ENCODE assay signal across 8 cellular contexts in genomic region chr13:99980201-99981114, GRCh38. TPM values are rescaled to one million over a fixed set of nuclear protein-coding genes. Genes with fewer than 3 reads are reported as not detected.
DNase-seq lines count a peak whose midpoint lies in the region; ATAC-seq and TF ChIP-seq lines count a peak whose summit lies in the region.

No MANE protein-coding gene starts in this region.

- H3K9me3 Mint-ChIP-seq in Calu3 (ENCODE audit: low read depth, unreplicated experiment): no peaks in the 10 kb centered on the region
- no peaks in the 10 kb centered on the region for H3K9me3 Mint-ChIP-seq in activated CD8-positive, alpha-beta T cell treated with anti-CD3 and anti-CD28 coated beads, Interleukin-2, amount 10 ng/mL, durations not matched to agents 7 days and 5 days (ENCODE audit: insufficient read depth)
- H3K9me3 Mint-ChIP-seq in effector memory CD8-positive, alpha-beta T cell: no peaks in the 10 kb centered on the region

- peak overlapping the region; percentile 60 for H3K4me3 Mint-ChIP-seq in Calu3 (ENCODE audit: low read depth, unreplicated experiment)
- peak overlapping the region; percentile 12 for H3K4me3 Mint-ChIP-seq in activated CD8-positive, alpha-beta T cell treated with anti-CD3 and anti-CD28 coated beads, Interleukin-2, amount 10 ng/mL, durations not matched to agents 7 days and 5 days
- H3K4me3 Mint-ChIP-seq in effector memory CD8-positive, alpha-beta T cell: peak overlapping the region; percentile 62 to 66

- intact Hi-C loops in Calu3 (cut with micrococcal nuclease; ENCODE audit: unreplicated experiment) (no loop called here), mucosa of descending colon (cut with DNase I, micrococcal nuclease) (no loop called here)

- H3K4me1 ChIP-seq in HAP-1 (peaks cover 6% of the 10 kb centered on the region), mucosa of descending colon (ENCODE audit: low read depth) (peaks cover 29% of the 10 kb centered on the region)

- in situ Hi-C loops in HAP-1 (cut with MboI; ENCODE audit: low sequenced_read_pairs): loop anchor here (10.0 kb wide), 1 partner anchor 254 kb away; no protein-coding TSS in a partner anchor

- CTCF ChIA-PET in Calu3 (lab: Charles Lee): no interaction called here
- CTCF ChIA-PET in activated CD8-positive, alpha-beta T cell treated with anti-CD3 and anti-CD28 coated beads, Interleukin-2, amount 10 ng/mL, durations not matched to agents 7 days and 5 days (lab: Charles Lee): no interaction called here

- peak overlapping the region; percentile 42 for H3K27ac ChIP-seq in substantia nigra (ENCODE audit: low read depth, low read length, poor library complexity, severe bottlenecking)

- POLR2A ChIA-PET in activated CD8-positive, alpha-beta T cell treated with anti-CD3 and anti-CD28 coated beads, Interleukin-2, amount 10 ng/mL, durations not matched to agents 7 days and 5 days (lab: Charles Lee): no interaction called here

- H3K36me3 ChIP-seq in HAP-1 (replicated peaks) (no peaks in the 10 kb centered on the region), mucosa of descending colon (ENCODE audit: low read depth) (no peaks in the 10 kb centered on the region)

- H3K36me3 Mint-ChIP-seq in Calu3 (ENCODE audit: insufficient read depth, unreplicated experiment): peaks cover 4% of the 10 kb centered on the region
- H3K36me3 Mint-ChIP-seq in activated CD8-positive, alpha-beta T cell treated with anti-CD3 and anti-CD28 coated beads, Interleukin-2, amount 10 ng/mL, durations not matched to agents 7 days and 5 days (ENCODE audit: low read depth): peaks cover 8% of the 10 kb centered on the region
- peaks cover 47% of the 10 kb centered on the region for H3K36me3 Mint-ChIP-seq in effector memory CD8-positive, alpha-beta T cell (ENCODE audit: insufficient read depth)

- H3K9me3 ChIP-seq in HAP-1 (no peaks in the 10 kb centered on the region), mucosa of descending colon (no peaks in the 10 kb centered on the region)

- TF ChIP-seq CTCF in Calu3 (IDR thresholded peaks at IDR 0.05; ENCODE audit: unreplicated experiment) (no peak), mucosa of descending colon (IDR thresholded peaks at IDR 0.05) (no peak)

- H3K27me3 ChIP-seq in HAP-1 (ENCODE audit: low read depth): peaks cover 19% of the 10 kb centered on the region

- peak; percentile 62 for DNase-seq in Calu3
- peak; percentile 82 to 89 for DNase-seq in HAP-1 (ENCODE audit: low spot score in 2 of 2)
- peak; percentile 92 for DNase-seq in NCI-H2171 (lab: John Stamatoyannopoulos, UW)
- peak; percentile 51 for DNase-seq in activated CD8-positive, alpha-beta T cell treated with anti-CD3 and anti-CD28 coated beads, Interleukin-2, amount 10 ng/mL, durations not matched to agents 7 days and 5 days
- DNase-seq in effector memory CD8-positive, alpha-beta T cell: peak in 2 of 3 experiments; percentile 35 to 47
- peak; percentile 77 to 80 (median 78) for DNase-seq in mucosa of descending colon
- peak in 20 of 49 donors; percentile 18 to 89 (median 32) for DNase-seq in substantia nigra (lab: John Stamatoyannopoulos, UW)
- DNase-seq in inferior parietal cortex (ENCODE audit: extremely low spot score): no peak

- H3K4me3 ChIP-seq in HAP-1 (peak overlapping the region; percentile 47), mucosa of descending colon (no peak overlapping the region)

- BruUV-seq in Calu3 (replicated peaks; lab: Mats Ljungman, UMichigan): no TSS peak

- no peaks in the 10 kb centered on the region for H3K4me1 Mint-ChIP-seq in Calu3 (ENCODE audit: low read depth, unreplicated experiment)
- H3K4me1 Mint-ChIP-seq in activated CD8-positive, alpha-beta T cell treated with anti-CD3 and anti-CD28 coated beads, Interleukin-2, amount 10 ng/mL, durations not matched to agents 7 days and 5 days (ENCODE audit: low read depth): peaks cover 24% of the 10 kb centered on the region
- peaks cover 3 to 8% of the 10 kb centered on the region in 2 donors for H3K4me1 Mint-ChIP-seq in effector memory CD8-positive, alpha-beta T cell (ENCODE audit: low read depth in 2 of 2)

- peak; percentile 71 for ATAC-seq in activated CD8-positive, alpha-beta T cell treated with anti-CD3 and anti-CD28 coated beads, Interleukin-2, amount 10 ng/mL, durations not matched to agents 7 days and 5 days
- peak; percentile 73 for ATAC-seq in effector memory CD8-positive, alpha-beta T cell (replicated peaks)
- ATAC-seq in mucosa of descending colon: peak; percentile 88

- no peaks in the 10 kb centered on the region for H3K27me3 Mint-ChIP-seq in Calu3 (ENCODE audit: unreplicated experiment)
- H3K27me3 Mint-ChIP-seq in activated CD8-positive, alpha-beta T cell treated with anti-CD3 and anti-CD28 coated beads, Interleukin-2, amount 10 ng/mL, durations not matched to agents 7 days and 5 days (ENCODE audit: low read depth): peaks cover 66% of the 10 kb centered on the region
- peaks cover 47 to 63% of the 10 kb centered on the region in 2 donors for H3K27me3 Mint-ChIP-seq in effector memory CD8-positive, alpha-beta T cell

- no peak overlapping the region for H3K27ac Mint-ChIP-seq in Calu3 (ENCODE audit: unreplicated experiment)
- H3K27ac Mint-ChIP-seq in activated CD8-positive, alpha-beta T cell treated with anti-CD3 and anti-CD28 coated beads, Interleukin-2, amount 10 ng/mL, durations not matched to agents 7 days and 5 days: no peak overlapping the region
- no peak overlapping the region for H3K27ac Mint-ChIP-seq in effector memory CD8-positive, alpha-beta T cell

RNA-seq across cellular contexts. Expression of gene ZIC2, which starts 1.1 kb away (rescaled TPM):
- total RNA-seq in Calu3 (2022) (3.5 and 3.6 TPM in 2 replicates), mucosa of descending colon (under 1 TPM in 2 of 3 donors, not detected in 1; 0.09 to 0.31 TPM)
- not detected for total RNA-seq in activated CD8-positive, alpha-beta T cell treated with anti-CD3 and anti-CD28 coated beads, Interleukin-2, amount 10 ng/mL, durations not matched to agents 7 days and 5 days

RNA-seq across cellular contexts. Expression of gene ZIC5, which starts 8.9 kb away (rescaled TPM):
- total RNA-seq in Calu3 (2022) (0.57 and 0.71 TPM in 2 replicates), mucosa of descending colon (not detected)
- total RNA-seq in activated CD8-positive, alpha-beta T cell treated with anti-CD3 and anti-CD28 coated beads, Interleukin-2, amount 10 ng/mL, durations not matched to agents 7 days and 5 days: not detected

Comparison
In these comparisons a context has a peak if more than half of its experiments do, and no peak if none do; other contexts are left out.
1. H3K4me3 Mint-ChIP-seq: peak in every context shown above with its lines; median percentile 64 in effector memory CD8-positive, alpha-beta T cell; 60 in Calu3; 12 in activated CD8-positive, alpha-beta T cell treated with anti-CD3 and anti-CD28 coated beads, Interleukin-2, amount 10 ng/mL, durations not matched to agents 7 days and 5 days.